Comparison of ENCODE assay signal across 8 cellular contexts in the genomic region with DNA sequence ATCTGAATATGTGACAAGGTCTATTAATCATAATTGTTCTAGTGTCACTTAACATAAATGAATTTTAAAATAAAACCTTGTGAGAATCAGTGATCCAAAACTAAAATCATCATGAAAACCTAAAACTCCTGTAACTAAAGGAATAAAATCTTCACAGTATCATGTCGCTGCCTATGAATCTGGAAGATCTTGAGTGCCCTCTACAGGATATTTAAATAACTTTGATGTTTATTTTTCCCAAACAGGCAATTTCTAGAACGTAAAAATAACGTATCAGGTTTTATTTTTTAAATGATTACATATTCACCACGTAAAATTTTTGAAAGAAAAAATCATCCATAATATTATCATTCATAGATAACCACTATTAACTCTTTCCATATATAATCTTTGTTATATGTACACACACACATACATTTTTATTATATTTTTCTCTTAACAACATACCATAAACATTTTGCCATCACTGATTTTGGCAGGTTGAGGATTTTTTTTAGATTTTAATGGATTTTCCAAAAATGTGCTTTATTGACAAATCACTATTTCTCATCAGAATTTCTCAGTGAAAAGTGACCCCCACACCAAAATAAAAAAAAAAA.
DNase-seq lines count a peak whose midpoint lies in the region; ATAC-seq and TF ChIP-seq lines count a peak whose summit lies in the region.

No MANE protein-coding gene starts in this region.

- H3K9ac ChIP-seq in neural cell (ENCODE audit: low read length), result no peak overlapping the region

- no peaks in the 10 kb centered on the region for H3K36me3 ChIP-seq in neural cell (ENCODE audit: insufficient read depth, low read length)
- H3K36me3 ChIP-seq in sigmoid colon, result no peaks in the 10 kb centered on the region

- H3K27ac ChIP-seq in coronary artery, result no peak overlapping the region
- H3K27ac ChIP-seq in neural cell (ENCODE audit: low read length), result no peak overlapping the region
- H3K27ac ChIP-seq in sigmoid colon, result no peak overlapping the region

- H3F3A ChIP-seq in neural cell (ENCODE audit: insufficient read depth, low read length, poor library complexity, severe bottlenecking), result no peaks in the 10 kb centered on the region

- no peaks in the 10 kb centered on the region for H3K79me2 ChIP-seq in neural cell (replicated peaks; ENCODE audit: insufficient read depth, low read length)

- intact Hi-C loops in sigmoid colon (cut with DNase I), result loop anchor here (10.0 kb wide), 1 partner anchor 539 kb away; no protein-coding TSS in a partner anchor

- peak; percentile 59 for DNase-seq in CD1c-positive myeloid dendritic cell (ENCODE audit: extremely low spot score)
- peak; percentile 56 for DNase-seq in GM20000 (ENCODE audit: low spot score)
- peak; percentile 34 for DNase-seq in NCI-H748 (lab: John Stamatoyannopoulos, UW; ENCODE audit: unreplicated experiment)
- DNase-seq in coronary artery (ENCODE audit: low spot score), result no peak
- DNase-seq in sigmoid colon, result no peak
- no peak for DNase-seq in stimulated activated CD4-positive, alpha-beta T cell treated with anti-CD3 and anti-CD28 coated beads, Interleukin-4, amount 100 ng/mL, for 1 hour

- H3K4me1 ChIP-seq in sigmoid colon, result no peaks in the 10 kb centered on the region

- no peak overlapping the region for H2AFZ ChIP-seq in neural cell (ENCODE audit: low read depth, low read length)

- 1 to 6% methylated on average over 4 of the region's 4 CpGs for WGBS in sigmoid colon, 2 donors

- TF ChIP-seq EP300 in neural cell (conservative IDR thresholded peaks at IDR 0.05; ENCODE audit: poor library complexity, severe bottlenecking) (no peak), sigmoid colon (IDR thresholded peaks at IDR 0.05) (no peak)

- ATAC-seq in GM21576 (IDR thresholded peaks at IDR 0.05; ENCODE audit: unreplicated experiment), result no peak

- H3K27me3 ChIP-seq in neural cell (ENCODE audit: insufficient read depth, low read depth, low read length), result no peaks in the 10 kb centered on the region
- H3K27me3 ChIP-seq in sigmoid colon, result no peaks in the 10 kb centered on the region

- H3K4me2 ChIP-seq in neural cell (ENCODE audit: low read length), result no peak overlapping the region

- H4K20me1 ChIP-seq in neural cell (ENCODE audit: insufficient read depth), result no peaks in the 10 kb centered on the region

- TF ChIP-seq RAD21 in neural cell (conservative IDR thresholded peaks at IDR 0.05), result peak; percentile 87

- TF ChIP-seq CTCF in GM20000 (IDR thresholded peaks at IDR 0.05; ENCODE audit: extremely low read depth, missing control alignments) (peak; percentile 14), coronary artery (IDR thresholded peaks at IDR 0.05) (peak; percentile 39), neural cell (IDR thresholded peaks at IDR 0.05; ENCODE audit: poor library complexity, severe bottlenecking) (peak; percentile 79), sigmoid colon (IDR thresholded peaks at IDR 0.05) (peak in 2 of 4 experiments; percentile 19 to 31)

- TF ChIP-seq POLR2A in sigmoid colon (IDR thresholded peaks at IDR 0.05), result no peak

- H3K4me3 ChIP-seq in coronary artery (no peak overlapping the region), neural cell (ENCODE audit: low read length) (no peak overlapping the region), sigmoid colon (no peak overlapping the region)

- no peaks in the 10 kb centered on the region for H3K9me3 ChIP-seq in neural cell (ENCODE audit: low read length)
- H3K9me3 ChIP-seq in sigmoid colon, result no peaks in the 10 kb centered on the region

- H3K9me2 ChIP-seq in neural cell (ENCODE audit: insufficient read depth, low read length), result no peaks in the 10 kb centered on the region

TF ChIP-seq in neural cell, 6 proteins besides CTCF, POLR2A, EP300 and RAD21:
- no peak for TF ChIP-seq TAF1 (IDR thresholded peaks at IDR 0.05; ENCODE audit: low read depth)
- TF ChIP-seq SMC3 (conservative IDR thresholded peaks at IDR 0.05; ENCODE audit: poor library complexity), result peak; percentile 80

Comparison
In these comparisons a context has a peak if more than half of its experiments do, and no peak if none do; other contexts are left out.
1. DNase-seq: peak in CD1c-positive myeloid dendritic cell (single experiment), GM20000 (single experiment) and NCI-H748 (single experiment); none in coronary artery (single experiment), sigmoid colon (single experiment) and stimulated activated CD4-positive, alpha-beta T cell treated with anti-CD3 and anti-CD28 coated beads, Interleukin-4, amount 100 ng/mL, for 1 hour (single experiment).